11 cellular contexts compared by ENCODE assay signal in the genomic region with DNA sequence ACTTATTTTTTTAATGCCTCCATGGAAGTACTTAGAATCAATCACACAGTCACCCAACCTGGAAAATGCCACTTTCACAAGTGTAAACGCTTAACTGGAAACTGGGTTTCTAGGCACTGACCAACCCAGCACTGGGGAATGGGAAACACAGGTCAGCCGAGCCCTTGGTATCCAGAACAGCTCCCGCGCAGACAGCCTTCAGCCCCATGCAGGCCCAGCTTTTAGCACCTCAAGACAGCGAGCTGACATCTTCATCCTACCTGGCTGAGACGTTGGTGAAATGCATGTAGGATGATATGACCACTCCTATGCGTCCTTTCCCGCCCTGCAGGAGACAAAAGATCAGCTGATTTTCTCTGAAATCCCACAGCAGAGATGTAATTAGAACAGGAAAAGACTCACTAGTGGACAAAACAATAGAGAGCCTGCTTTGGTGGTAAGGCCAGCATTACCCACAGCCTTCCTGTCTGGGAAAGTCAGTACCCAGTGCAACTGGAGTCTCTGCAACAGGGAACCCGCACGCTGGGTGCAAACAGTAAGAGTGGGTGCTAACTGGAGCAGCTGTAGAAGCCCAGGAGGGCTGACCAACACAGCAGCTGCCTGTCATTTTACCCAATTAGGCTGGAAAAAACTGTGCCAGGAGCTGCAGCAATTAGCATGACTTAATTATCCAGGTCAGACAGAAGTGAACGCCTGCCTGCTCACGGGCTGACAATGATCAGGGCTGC.
A peak's percentile ranks its signal among the peaks of the same experiment; 100 is the strongest.
DNase-seq lines count a peak whose midpoint lies in the region; ATAC-seq lines count a peak whose summit lies in the region.
"Had no signal": no experiment of that assay in that cellular context is flagged by ENCODE, and none has a peak within 500 bp of the region (broad histone marks: within the 10 kb centered on the region; RNA-seq: fewer than 3 reads in every experiment).

No MANE protein-coding gene starts in this region.

- no peaks in the 10 kb centered on the region for H3K9me3 Mint-ChIP-seq in activated CD4-positive, alpha-beta T cell treated with anti-CD3 and anti-CD28 coated beads, Interleukin-2, amount 10 ng/mL, durations not matched to agents 7 days and 5 days
- H3K9me3 Mint-ChIP-seq: CD4-positive, alpha-beta T cell had no signal

- H3K4me3 Mint-ChIP-seq in activated CD4-positive, alpha-beta T cell treated with anti-CD3 and anti-CD28 coated beads, Interleukin-2, amount 10 ng/mL, durations not matched to agents 7 days and 5 days = no peak overlapping the region
- H3K4me3 Mint-ChIP-seq: CD4-positive, alpha-beta T cell had no signal

- CTCF ChIA-PET in activated CD4-positive, alpha-beta T cell treated with anti-CD3 and anti-CD28 coated beads, Interleukin-2, amount 10 ng/mL, durations not matched to agents 7 days and 5 days (lab: Charles Lee) = interaction anchor here (0.8 kb wide), 1 partner anchor 83 kb away, joined by 3 read pairs; no protein-coding TSS in a partner anchor

- no peaks in the 10 kb centered on the region for H3K4me1 Mint-ChIP-seq in activated CD4-positive, alpha-beta T cell treated with anti-CD3 and anti-CD28 coated beads, Interleukin-2, amount 10 ng/mL, durations not matched to agents 7 days and 5 days

- POLR2A ChIA-PET in activated CD4-positive, alpha-beta T cell treated with anti-CD3 and anti-CD28 coated beads, Interleukin-2, amount 10 ng/mL, durations not matched to agents 7 days and 5 days (lab: Charles Lee) = no interaction called here

- H3K27ac Mint-ChIP-seq in activated CD4-positive, alpha-beta T cell treated with anti-CD3 and anti-CD28 coated beads, Interleukin-2, amount 10 ng/mL, durations not matched to agents 7 days and 5 days = no peak overlapping the region
- H3K27ac Mint-ChIP-seq: CD4-positive, alpha-beta T cell had no signal

- no peaks in the 10 kb centered on the region for H3K36me3 Mint-ChIP-seq in activated CD4-positive, alpha-beta T cell treated with anti-CD3 and anti-CD28 coated beads, Interleukin-2, amount 10 ng/mL, durations not matched to agents 7 days and 5 days (ENCODE audit: low read depth)

- DNase-seq in NCI-H2107 treated with DMSO at 0.1 percent for 48 hours (lab: John Stamatoyannopoulos, UW; ENCODE audit: unreplicated experiment) (peak; percentile 59), NCI-H2107 (lab: John Stamatoyannopoulos, UW) (no peak), NCI-H748 (lab: John Stamatoyannopoulos, UW; ENCODE audit: unreplicated experiment) (peak; percentile 92), dermis microvascular lymphatic vessel endothelial cell (ENCODE audit: low read depth in 2 of 2) (peak; percentile 27 to 82), retina (peak; percentile 84), RKO (ENCODE audit: low spot score) (no peak)
- no peak for DNase-seq in activated CD4-positive, alpha-beta T cell treated with anti-CD3 and anti-CD28 coated beads, Interleukin-2, amount 10 ng/mL, durations not matched to agents 7 days and 5 days
- DNase-seq: activated CD4-positive, alpha-beta T cell treated with anti-CD3 and anti-CD28 coated beads, Interleukin-2, amount 50 U/mL, for 4 hours; CD4-positive, alpha-beta T cell; NCI-H446 had no signal

- no peak for ATAC-seq in GM18502 (IDR thresholded peaks at IDR 0.05; ENCODE audit: poor library complexity, unreplicated experiment)

- no peaks in the 10 kb centered on the region for H3K27me3 Mint-ChIP-seq in activated CD4-positive, alpha-beta T cell treated with anti-CD3 and anti-CD28 coated beads, Interleukin-2, amount 10 ng/mL, durations not matched to agents 7 days and 5 days
- H3K27me3 Mint-ChIP-seq: CD4-positive, alpha-beta T cell had no signal

Comparison
In these comparisons a context has a peak if more than half of its experiments do, and no peak if none do; other contexts are left out.
1. DNase-seq: peak in NCI-H2107 treated with DMSO at 0.1 percent for 48 hours (single experiment), NCI-H748 (single experiment), dermis microvascular lymphatic vessel endothelial cell (2 of 2) and retina (single experiment); none in NCI-H2107 (single experiment), RKO (single experiment) and activated CD4-positive, alpha-beta T cell treated with anti-CD3 and anti-CD28 coated beads, Interleukin-2, amount 10 ng/mL, durations not matched to agents 7 days and 5 days (single experiment).